Comparison of ENCODE assay signal across 17 cellular contexts in genomic region chr17:63706346-63707102, GRCh38. TPM values are rescaled to one million over a fixed set of nuclear protein-coding genes. Genes with fewer than 3 reads are reported as not detected.
A peak's percentile ranks its signal among the peaks of the same experiment; 100 is the strongest.
DNase-seq lines count a peak whose midpoint lies in the region; ATAC-seq and TF ChIP-seq lines count a peak whose summit lies in the region.
"Had no signal": no experiment of that assay in that cellular context is flagged by ENCODE, and none has a peak within 500 bp of the region (broad histone marks: within the 10 kb centered on the region; RNA-seq: fewer than 3 reads in every experiment).

No MANE protein-coding gene starts in this region.

- intact Hi-C loops in activated B cell treated with CpG ODN at 0.5 μM for 24 hours (cut with micrococcal nuclease) = no loop called here
- intact Hi-C loops in upper lobe of right lung (cut with DNase I) = no loop called here
- intact Hi-C loops in Calu3 (cut with micrococcal nuclease; ENCODE audit: unreplicated experiment) = no loop called here

- H3K27ac ChIP-seq in endodermal cell (ENCODE audit: low read depth, low read length) (no peak overlapping the region), upper lobe of right lung (no peak overlapping the region)
- H3K27ac ChIP-seq: cardiac muscle cell, HL-60, parathyroid adenoma, sigmoid colon had no signal

- H3K4me3 Mint-ChIP-seq in stimulated activated naive CD8-positive, alpha-beta T cell treated with anti-CD3 and anti-CD28 coated beads, Interleukin-15, amount 100 ng/mL, for 72 hours = peak overlapping the region; percentile 44 to 66
- H3K4me3 Mint-ChIP-seq in activated B cell treated with CpG ODN at 0.5 μM for 24 hours = no peak overlapping the region
- H3K4me3 Mint-ChIP-seq in endodermal cell = no peak overlapping the region
- H3K4me3 Mint-ChIP-seq in Calu3 (ENCODE audit: low read depth, unreplicated experiment) = no peak overlapping the region
- H3K4me3 Mint-ChIP-seq: H9 had no signal

- H3K27me3 Mint-ChIP-seq in stimulated activated naive CD8-positive, alpha-beta T cell treated with anti-CD3 and anti-CD28 coated beads, Interleukin-15, amount 100 ng/mL, for 72 hours = no peaks in the 10 kb centered on the region
- H3K27me3 Mint-ChIP-seq in activated B cell treated with CpG ODN at 0.5 μM for 24 hours = no peaks in the 10 kb centered on the region
- no peaks in the 10 kb centered on the region for H3K27me3 Mint-ChIP-seq in endodermal cell (ENCODE audit: insufficient read depth)
- no peaks in the 10 kb centered on the region for H3K27me3 Mint-ChIP-seq in Calu3 (ENCODE audit: unreplicated experiment)

- no peak for TF ChIP-seq CTCF in activated B cell treated with CpG ODN at 0.5 μM for 24 hours (IDR thresholded peaks at IDR 0.05)
- TF ChIP-seq CTCF in endodermal cell (conservative IDR thresholded peaks at IDR 0.05) = no peak
- TF ChIP-seq CTCF in upper lobe of right lung (IDR thresholded peaks at IDR 0.05) = no peak
- no peak for TF ChIP-seq CTCF in Calu3 (IDR thresholded peaks at IDR 0.05; ENCODE audit: unreplicated experiment)

- WGBS in endodermal cell (ENCODE audit: insufficient coverage in 1 of 2, insufficient read length in 1 of 2), 2 experiments = 90 to 91% methylated on average over 5 to 7 of the region's 7 CpGs

- no TSS peak for BruUV-seq in Calu3 (replicated peaks; lab: Mats Ljungman, UMichigan)

- peaks cover 41% of the 10 kb centered on the region for H3K36me3 ChIP-seq in endodermal cell (ENCODE audit: control insufficient read depth, insufficient read depth, low read length)
- peaks cover 67% of the 10 kb centered on the region for H3K36me3 ChIP-seq in upper lobe of right lung

- no peaks in the 10 kb centered on the region for H3K9me3 ChIP-seq in endodermal cell (ENCODE audit: control insufficient read depth, low read length)
- H3K9me3 ChIP-seq in upper lobe of right lung = no peaks in the 10 kb centered on the region
- H3K9me3 ChIP-seq: sigmoid colon had no signal

- H3K4me3 ChIP-seq in endodermal cell (ENCODE audit: low read length) = no peak overlapping the region
- H3K4me3 ChIP-seq in upper lobe of right lung = no peak overlapping the region
- H3K4me3 ChIP-seq: cardiac muscle cell, sigmoid colon had no signal

- CTCF ChIA-PET in activated B cell treated with CpG ODN at 0.5 μM for 24 hours (lab: Charles Lee) = interaction anchor here (0.9 to 1.2 kb wide), 2 partner anchors 8 to 281 kb away, joined by 3 to 4 read pairs; no protein-coding TSS in a partner anchor
- CTCF ChIA-PET in Calu3 (lab: Charles Lee) = no interaction called here

- ATAC-seq in stimulated activated naive CD8-positive, alpha-beta T cell treated with anti-CD3 and anti-CD28 coated beads, Interleukin-15, amount 100 ng/mL, for 72 hours = no peak
- no peak for ATAC-seq in stimulated activated naive CD8-positive, alpha-beta T cell treated with anti-CD3 and anti-CD28 coated beads, Interleukin-15, Interleukin-2, amounts not matched to agents 100 U/mL and 50 U/mL, for 24 hours
- ATAC-seq in activated B cell treated with CpG ODN at 0.5 μM for 24 hours (ENCODE audit: low read depth) (no peak), upper lobe of right lung (no peak), HG02623 (IDR thresholded peaks at IDR 0.05; ENCODE audit: unreplicated experiment) (no peak), GM18502 (IDR thresholded peaks at IDR 0.05; ENCODE audit: poor library complexity, unreplicated experiment) (no peak)
- ATAC-seq: left ventricle myocardium superior had no signal

- H3K9me3 Mint-ChIP-seq in stimulated activated naive CD8-positive, alpha-beta T cell treated with anti-CD3 and anti-CD28 coated beads, Interleukin-15, amount 100 ng/mL, for 72 hours = no peaks in the 10 kb centered on the region
- no peaks in the 10 kb centered on the region for H3K9me3 Mint-ChIP-seq in activated B cell treated with CpG ODN at 0.5 μM for 24 hours
- no peaks in the 10 kb centered on the region for H3K9me3 Mint-ChIP-seq in endodermal cell
- no peaks in the 10 kb centered on the region for H3K9me3 Mint-ChIP-seq in Calu3 (ENCODE audit: low read depth, unreplicated experiment)
- H3K9me3 Mint-ChIP-seq: H9 had no signal

- peak overlapping the region; percentile 74 to 79 for H3K27ac Mint-ChIP-seq in stimulated activated naive CD8-positive, alpha-beta T cell treated with anti-CD3 and anti-CD28 coated beads, Interleukin-15, amount 100 ng/mL, for 72 hours
- H3K27ac Mint-ChIP-seq in activated B cell treated with CpG ODN at 0.5 μM for 24 hours = peak overlapping the region; percentile 71
- no peak overlapping the region for H3K27ac Mint-ChIP-seq in endodermal cell
- no peak overlapping the region for H3K27ac Mint-ChIP-seq in Calu3 (ENCODE audit: unreplicated experiment)
- H3K27ac Mint-ChIP-seq: H9 had no signal

- H3K9ac ChIP-seq in endodermal cell (ENCODE audit: extremely low read depth, low read length, poor library complexity, severe bottlenecking) = no peak overlapping the region
- H3K9ac ChIP-seq: parathyroid adenoma had no signal

- DNase-seq in stimulated activated naive CD8-positive, alpha-beta T cell treated with anti-CD3 and anti-CD28 coated beads, Interleukin-15, amount 100 ng/mL, for 72 hours = no peak
- no peak for DNase-seq in stimulated activated naive CD8-positive, alpha-beta T cell treated with anti-CD3 and anti-CD28 coated beads, Interleukin-15, Interleukin-2, amounts not matched to agents 100 U/mL and 50 U/mL, for 24 hours
- no peak for DNase-seq in activated B cell treated with CpG ODN at 0.5 μM for 24 hours
- peak; percentile 54 for DNase-seq in endodermal cell
- DNase-seq in upper lobe of right lung = peak; percentile 30
- DNase-seq in Calu3 = no peak
- DNase-seq: H9; left ventricle myocardium superior; NCI-H187; NCI-H446; sigmoid colon; stimulated activated CD4-positive, alpha-beta T cell treated with anti-CD3 and anti-CD28 coated beads, Interleukin-1b, Interleukin-23, amount 100 ng/mL, for 48 hours had no signal

- H3K27me3 ChIP-seq in endodermal cell (ENCODE audit: control insufficient read depth, insufficient read depth, low read length, poor library complexity, severe bottlenecking) = no peaks in the 10 kb centered on the region
- H3K27me3 ChIP-seq in upper lobe of right lung = no peaks in the 10 kb centered on the region
- H3K27me3 ChIP-seq: cardiac muscle cell, sigmoid colon had no signal

- no peaks in the 10 kb centered on the region for H3K4me1 ChIP-seq in endodermal cell (ENCODE audit: control insufficient read depth, insufficient read depth, low read length)
- peaks cover 11% of the 10 kb centered on the region for H3K4me1 ChIP-seq in upper lobe of right lung
- H3K4me1 ChIP-seq: parathyroid adenoma had no signal

- POLR2A ChIA-PET in activated B cell treated with CpG ODN at 0.5 μM for 24 hours (lab: Charles Lee) = interaction anchor here (0.6 to 7.3 kb wide), 6 partner anchors 10 to 157 kb away, joined by 3 to 106 read pairs (median 4); partner anchors contain the start of genes CCDC47 and DDX42

- peaks cover 64% of the 10 kb centered on the region for H3K36me3 Mint-ChIP-seq in activated B cell treated with CpG ODN at 0.5 μM for 24 hours (ENCODE audit: low read depth)
- peaks cover 42% of the 10 kb centered on the region for H3K36me3 Mint-ChIP-seq in endodermal cell (ENCODE audit: low read depth)
- H3K36me3 Mint-ChIP-seq in Calu3 (ENCODE audit: insufficient read depth, unreplicated experiment) = no peaks in the 10 kb centered on the region

- H3K4me1 Mint-ChIP-seq in stimulated activated naive CD8-positive, alpha-beta T cell treated with anti-CD3 and anti-CD28 coated beads, Interleukin-15, amount 100 ng/mL, for 72 hours = peaks cover 80% of the 10 kb centered on the region
- H3K4me1 Mint-ChIP-seq in activated B cell treated with CpG ODN at 0.5 μM for 24 hours (peaks cover 66% of the 10 kb centered on the region), endodermal cell (peaks cover 17% of the 10 kb centered on the region), Calu3 (ENCODE audit: low read depth, unreplicated experiment) (no peaks in the 10 kb centered on the region)

RNA-seq across cellular contexts. Expression of gene LIMD2, which starts 6.6 kb away (rescaled TPM):
- 404 and 421 TPM in 2 replicates for total RNA-seq in activated B cell treated with CpG ODN at 0.5 μM for 24 hours
- total RNA-seq in endodermal cell = 100 to 1,000 TPM in 1 of 2 donors, 10 to 100 TPM in 1; 97.5 to 111 TPM
- polyA plus RNA-seq in endodermal cell (2013, experiment 1 of 2) = 119 TPM
- 115 TPM for polyA plus RNA-seq in endodermal cell (2013, experiment 2 of 2)
- total RNA-seq in upper lobe of right lung = 22.9 TPM
- total RNA-seq in Calu3 (2022) = 5.0 and 8.0 TPM in 2 replicates

RNA-seq across cellular contexts. Expression of gene STRADA, which starts 35.1 kb away (rescaled TPM):
- total RNA-seq in activated B cell treated with CpG ODN at 0.5 μM for 24 hours (72.5 and 80.2 TPM in 2 replicates), endodermal cell (10 to 100 TPM; 49.7 to 73.1 TPM), upper lobe of right lung (30.2 TPM), Calu3 (2022) (18.1 and 18.2 TPM in 2 replicates)
- 50.3 TPM for polyA plus RNA-seq in endodermal cell (2013, experiment 1 of 2)
- polyA plus RNA-seq in endodermal cell (2013, experiment 2 of 2) = 48.4 TPM

Comparison
In these comparisons a context has a peak if more than half of its experiments do, and no peak if none do; other contexts are left out.
1. DNase-seq: peak in endodermal cell (single experiment) and upper lobe of right lung (single experiment); none in stimulated activated naive CD8-positive, alpha-beta T cell treated with anti-CD3 and anti-CD28 coated beads, Interleukin-15, amount 100 ng/mL, for 72 hours (0 of 2), stimulated activated naive CD8-positive, alpha-beta T cell treated with anti-CD3 and anti-CD28 coated beads, Interleukin-15, Interleukin-2, amounts not matched to agents 100 U/mL and 50 U/mL, for 24 hours (single experiment), activated B cell treated with CpG ODN at 0.5 μM for 24 hours (single experiment) and Calu3 (single experiment).
2. H3K27ac Mint-ChIP-seq: peak in stimulated activated naive CD8-positive, alpha-beta T cell treated with anti-CD3 and anti-CD28 coated beads, Interleukin-15, amount 100 ng/mL, for 72 hours (2 of 2) and activated B cell treated with CpG ODN at 0.5 μM for 24 hours (single experiment); none in endodermal cell (single experiment) and Calu3 (single experiment).
3. H3K4me3 Mint-ChIP-seq: peak in stimulated activated naive CD8-positive, alpha-beta T cell treated with anti-CD3 and anti-CD28 coated beads, Interleukin-15, amount 100 ng/mL, for 72 hours (2 of 2); none in activated B cell treated with CpG ODN at 0.5 μM for 24 hours (single experiment), endodermal cell (single experiment) and Calu3 (single experiment).